Comparison of ENCODE assay signal across 20 cellular contexts in the genomic region with DNA sequence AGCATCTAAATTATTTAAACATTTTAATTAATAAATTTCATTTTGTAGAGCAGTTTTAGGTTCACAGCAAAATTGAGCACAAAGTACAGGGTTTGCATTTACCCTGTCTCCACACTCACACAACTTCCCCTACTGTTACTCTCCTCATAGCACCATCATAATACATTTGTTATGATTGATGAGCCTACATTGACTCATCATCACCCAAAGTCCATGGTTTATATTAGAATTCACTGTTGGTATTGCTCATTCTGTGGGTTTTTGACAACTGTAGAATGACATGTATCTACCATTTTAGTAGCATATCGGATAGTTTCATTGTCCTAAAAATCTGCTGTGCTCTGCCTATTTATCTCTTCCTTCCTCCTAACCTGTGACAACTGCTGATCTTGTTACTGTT.
DNase-seq lines count a peak whose midpoint lies in the region; ATAC-seq, FAIRE-seq and TF ChIP-seq lines count a peak whose summit lies in the region.
"Had no signal": no experiment of that assay in that cellular context is flagged by ENCODE, and none has a peak within 500 bp of the region (broad histone marks: within the 10 kb centered on the region; RNA-seq: fewer than 3 reads in every experiment).

No MANE protein-coding gene starts in this region.

- H3K4me3 ChIP-seq in NT2/D1 (ENCODE audit: insufficient read length, low read depth): peak overlapping the region; percentile 4
- no peak overlapping the region for H3K4me3 ChIP-seq in endothelial cell of umbilical vein (replicated peaks in 1 of 3; ENCODE audit: insufficient read depth in 1 of 3, low read depth in 1 of 3, low read length in 3 of 3)
- no peak overlapping the region for H3K4me3 ChIP-seq in keratinocyte (ENCODE audit: control insufficient read depth in 2 of 3, extremely low read depth in 1 of 3, insufficient read depth in 2 of 3, low read depth in 1 of 3, low read length in 3 of 3)
- H3K4me3 ChIP-seq: A549, BLaER1, GM12878 had no signal

- ATAC-seq in GM19455 (IDR thresholded peaks at IDR 0.05; ENCODE audit: unreplicated experiment): no peak
- ATAC-seq: A549, GM12878 had no signal

- H3K4me2 ChIP-seq in endothelial cell of umbilical vein (ENCODE audit: insufficient read depth, low read length): no peak overlapping the region
- no peak overlapping the region for H3K4me2 ChIP-seq in keratinocyte (ENCODE audit: control insufficient read depth, extremely low read depth, insufficient read depth, low read depth, low read length)
- H3K4me2 ChIP-seq: A549, BLaER1 had no signal

- H3K9me1 ChIP-seq in endothelial cell of umbilical vein (replicated peaks; ENCODE audit: control insufficient read depth, extremely low read depth, insufficient read depth, low read length) (no peaks in the 10 kb centered on the region), keratinocyte (ENCODE audit: control insufficient read depth, extremely low read depth, insufficient read depth, low read length) (no peaks in the 10 kb centered on the region)

- FAIRE-seq in endothelial cell of umbilical vein (lab: Jason Lieb, UNC): no peak
- peak; percentile 83 for FAIRE-seq in keratinocyte (lab: Jason Lieb, UNC)
- FAIRE-seq: GM12878 had no signal

- CTCF ChIA-PET in endothelial cell of umbilical vein (lab: Charles Lee): interaction anchor here (1.0 to 3.5 kb wide), 3 partner anchors 243 to 662 kb away, joined by 3 to 31 read pairs (median 3); no protein-coding TSS in a partner anchor

- no peak for TF ChIP-seq POLR2A in endothelial cell of umbilical vein (IDR thresholded peaks at IDR 0.05; ENCODE audit: low read depth, low read length)

- peak; percentile 63 for DNase-seq in HT1080 (ENCODE audit: low read depth)
- no peak for DNase-seq in NT2/D1 (ENCODE audit: low read depth, low spot score)
- DNase-seq in endothelial cell of umbilical vein (ENCODE audit: low read depth, low spot score): no peak
- DNase-seq in keratinocyte (ENCODE audit: low read depth, low spot score): no peak
- DNase-seq in activated CD4-positive, alpha-beta T cell treated with anti-CD3 and anti-CD28 coated beads for 48 hours: no peak
- no peak for DNase-seq in ureter (ENCODE audit: low spot score)
- DNase-seq in amygdala (lab: John Stamatoyannopoulos, UW): no peak
- DNase-seq: CD4-positive, alpha-beta memory T cell; DMS153; GOT3; NCI-H1105 treated with DMSO at 0.1 percent for 48 hours; NCI-H1694; NCI-H2107; NCI-H510A treated with DMSO at 0.1 percent for 48 hours; NCI-H774 had no signal

- TF ChIP-seq CTCF in endothelial cell of umbilical vein (IDR thresholded peaks at IDR 0.05; ENCODE audit: extremely low read depth in 1 of 2, insufficient read depth in 1 of 2, low read depth in 1 of 2, low read length in 2 of 2): no peak
- no peak for TF ChIP-seq CTCF in keratinocyte (optimal IDR thresholded peaks at IDR 0.05 in 1 of 3, IDR thresholded peaks at IDR 0.05 in 1 of 3, conservative IDR thresholded peaks at IDR 0.05 in 1 of 3; ENCODE audit: extremely low read depth in 1 of 3, insufficient read depth in 2 of 3, low read length in 3 of 3)

- H3K36me3 ChIP-seq in NT2/D1 (ENCODE audit: insufficient read depth, insufficient read length, low read length) (no peaks in the 10 kb centered on the region), endothelial cell of umbilical vein (ENCODE audit: control insufficient read depth in 2 of 2, extremely low read depth in 1 of 2, insufficient read depth in 2 of 2, low read length in 2 of 2) (no peaks in the 10 kb centered on the region), keratinocyte (ENCODE audit: control insufficient read depth in 2 of 2, extremely low read depth in 1 of 2, insufficient read depth in 2 of 2, low read length in 2 of 2) (no peaks in the 10 kb centered on the region)
- H3K36me3 ChIP-seq: BLaER1 had no signal

- no TSS peak for BruUV-seq in endothelial cell of umbilical vein (replicated peaks; lab: Mats Ljungman, UMichigan)

- POLR2A ChIA-PET in endothelial cell of umbilical vein (lab: Charles Lee): no interaction called here

- H3K9ac ChIP-seq in NT2/D1 (ENCODE audit: insufficient read length, low read depth) (no peak overlapping the region), endothelial cell of umbilical vein (replicated peaks; ENCODE audit: extremely low read depth, insufficient read depth, low read length) (no peak overlapping the region), keratinocyte (ENCODE audit: control insufficient read depth, extremely low read depth, insufficient read depth, low read length) (no peak overlapping the region)
- H3K9ac ChIP-seq: BLaER1 had no signal

- dilution Hi-C loops in endothelial cell of umbilical vein (cut with MboI; ENCODE audit: extremely low pct_ligation_motif_present, low sequenced_read_pairs): no loop called here
- dilution Hi-C loops in keratinocyte (cut with MboI; ENCODE audit: extremely low pct_ligation_motif_present, low sequenced_read_pairs): no loop called here

- H3K9me3 ChIP-seq in NT2/D1 (ENCODE audit: insufficient read depth, low read length) (0 out of 2 replicates have a peak, but pooled peaks cover 3% of the 10 kb centered on the region), endothelial cell of umbilical vein (replicated peaks; ENCODE audit: control insufficient read depth, insufficient read depth, low read length) (no peaks in the 10 kb centered on the region), keratinocyte (ENCODE audit: control insufficient read depth, low read depth, low read length) (no peaks in the 10 kb centered on the region)
- H3K9me3 ChIP-seq: A549 had no signal

- intact Hi-C loops in endothelial cell of umbilical vein (cut with micrococcal nuclease): no loop called here

- H3K79me2 ChIP-seq in endothelial cell of umbilical vein (ENCODE audit: control insufficient read depth, insufficient read depth, low read length) (no peaks in the 10 kb centered on the region), keratinocyte (ENCODE audit: control insufficient read depth, insufficient read depth, low read length) (no peaks in the 10 kb centered on the region)

- H3K27me3 ChIP-seq in NT2/D1 (ENCODE audit: insufficient read depth, insufficient read length) (no peaks in the 10 kb centered on the region), endothelial cell of umbilical vein (ENCODE audit: control insufficient read depth in 2 of 2, insufficient read depth in 2 of 2, low read length in 2 of 2) (no peaks in the 10 kb centered on the region), keratinocyte (ENCODE audit: control insufficient read depth, extremely low read depth, insufficient read depth, low read length) (no peaks in the 10 kb centered on the region)
- H3K27me3 ChIP-seq: BLaER1 had no signal

- no peaks in the 10 kb centered on the region for H4K20me1 ChIP-seq in endothelial cell of umbilical vein (replicated peaks; ENCODE audit: control insufficient read depth, extremely low read depth, insufficient read depth, low read length)
- no peaks in the 10 kb centered on the region for H4K20me1 ChIP-seq in keratinocyte (ENCODE audit: control insufficient read depth, extremely low read depth, insufficient read depth, low read length)
- H4K20me1 ChIP-seq: BLaER1 had no signal

- H3K27ac ChIP-seq in endothelial cell of umbilical vein (ENCODE audit: insufficient read depth, low read depth, low read length): no peak overlapping the region
- no peak overlapping the region for H3K27ac ChIP-seq in keratinocyte (ENCODE audit: control insufficient read depth, insufficient read depth, low read length)
- H3K27ac ChIP-seq: A549, BLaER1, RWPE1 had no signal

- H3K4me1 ChIP-seq in NT2/D1 (ENCODE audit: insufficient read depth, insufficient read length) (peaks cover 3% of the 10 kb centered on the region), endothelial cell of umbilical vein (ENCODE audit: control insufficient read depth, extremely low read depth, insufficient read depth, low read length) (peaks cover 4% of the 10 kb centered on the region), keratinocyte (ENCODE audit: control insufficient read depth, extremely low read depth, insufficient read depth, low read length) (peaks cover 7% of the 10 kb centered on the region)
- H3K4me1 ChIP-seq: A549 had no signal

- H2AFZ ChIP-seq in endothelial cell of umbilical vein (ENCODE audit: low read depth, low read length) (no peak overlapping the region), keratinocyte (ENCODE audit: control insufficient read depth, low read length) (no peak overlapping the region)

TF ChIP-seq in endothelial cell of umbilical vein, 7 proteins besides CTCF, POLR2A, EP300 and RAD21:
- TF ChIP-seq FOS (IDR thresholded peaks at IDR 0.05; ENCODE audit: borderline replicate concordance, insufficient read depth, low read length) (peak; percentile 12), GATA2 (IDR thresholded peaks at IDR 0.05; ENCODE audit: insufficient read depth, insufficient read length, low read depth, low read length) (no peak)
